In genomic region chr1:55155522-55155921, GRCh38 we compare ENCODE assay signal across 8 cellular contexts. TPM values are rescaled to one million over a fixed set of nuclear protein-coding genes. Genes with fewer than 3 reads are reported as not detected.
DNase-seq lines count a peak whose midpoint lies in the region; ATAC-seq, FAIRE-seq and TF ChIP-seq lines count a peak whose summit lies in the region.

No MANE protein-coding gene starts in this region.

- H3K9me3 ChIP-seq in astrocyte (ENCODE audit: insufficient read depth, low read depth, low read length) (no peaks in the 10 kb centered on the region), right lobe of liver (no peaks in the 10 kb centered on the region)

- H3K4me3 ChIP-seq in KMS-11 (IDR thresholded peaks at IDR 0.05; ENCODE audit: insufficient read depth, low read depth, low read length) (peak overlapping the region; percentile 35), astrocyte (ENCODE audit: insufficient read depth, low read depth, low read length) (no peak overlapping the region), right lobe of liver (no peak overlapping the region)

- no peak overlapping the region for H3K9ac ChIP-seq in KMS-11
- H3K9ac ChIP-seq in astrocyte (ENCODE audit: low read length): no peak overlapping the region

- H3K27me3 ChIP-seq in KMS-11 (ENCODE audit: insufficient read depth, low read depth) (no peaks in the 10 kb centered on the region), astrocyte (ENCODE audit: insufficient read depth, low read length) (no peaks in the 10 kb centered on the region), right lobe of liver (no peaks in the 10 kb centered on the region)

- ATAC-seq in right lobe of liver (peak in 3 of 4 donors; percentile 30 to 42 (median 33)), GM19455 (IDR thresholded peaks at IDR 0.05; ENCODE audit: unreplicated experiment) (no peak)

- DNase-seq in COR-L47 (lab: John Stamatoyannopoulos, UW) (peak; percentile 1), astrocyte (ENCODE audit: low read depth) (peak; percentile 12), right lobe of liver (peak in 1 of 3 donors; percentile 29), cortex of kidney (lab: John Stamatoyannopoulos, UW) (no peak), NCI-H1048 (lab: John Stamatoyannopoulos, UW) (no peak)
- no peak for DNase-seq in effector CD8-positive, alpha-beta T cell (lab: John Stamatoyannopoulos, UW)

- H3K4me1 Mint-ChIP-seq in astrocyte (ENCODE audit: low read depth, unreplicated experiment): peaks cover 13% of the 10 kb centered on the region

- H3K4me3 Mint-ChIP-seq in astrocyte (ENCODE audit: unreplicated experiment): no peak overlapping the region

- no peaks in the 10 kb centered on the region for H3K9me3 Mint-ChIP-seq in astrocyte (ENCODE audit: unreplicated experiment)

- H3K4me2 ChIP-seq in KMS-11: peak overlapping the region; percentile 83
- no peak overlapping the region for H3K4me2 ChIP-seq in astrocyte (ENCODE audit: low read length)

- H3K27ac ChIP-seq in KMS-11: peak overlapping the region; percentile 62; the same call in 1 of the 2 replicates
- H3K27ac ChIP-seq in astrocyte (ENCODE audit: low read depth, low read length): no peak overlapping the region
- H3K27ac ChIP-seq in right lobe of liver: no peak overlapping the region

- intact Hi-C loops in right lobe of liver (cut with DNase I): no loop called here

- H3K4me1 ChIP-seq in KMS-11 (ENCODE audit: low read depth, poor library complexity, severe bottlenecking) (peaks cover 63% of the 10 kb centered on the region), astrocyte (ENCODE audit: insufficient read depth, low read length) (no peaks in the 10 kb centered on the region), right lobe of liver (no peaks in the 10 kb centered on the region)

- no peaks in the 10 kb centered on the region for H4K20me1 ChIP-seq in KMS-11 (ENCODE audit: insufficient read depth)
- H4K20me1 ChIP-seq in astrocyte (ENCODE audit: insufficient read depth, low read length): no peaks in the 10 kb centered on the region

- no peak for FAIRE-seq in astrocyte (lab: Jason Lieb, UNC)

- H3K36me3 Mint-ChIP-seq in astrocyte (ENCODE audit: low read depth, unreplicated experiment): no peaks in the 10 kb centered on the region

- H3K27ac Mint-ChIP-seq in astrocyte (ENCODE audit: unreplicated experiment): no peak overlapping the region

- H2AFZ ChIP-seq in KMS-11 (ENCODE audit: low read depth) (no peak overlapping the region), astrocyte (ENCODE audit: low read depth, low read length) (no peak overlapping the region)

- WGBS in right lobe of liver (ENCODE audit: insufficient coverage, low coverage, low lambda C conversion rate, missing lambda C conversion rate): 83% methylated on average over 6 of the region's 6 CpGs

- H3K27me3 Mint-ChIP-seq in astrocyte (ENCODE audit: low read depth, unreplicated experiment): no peaks in the 10 kb centered on the region

- TF ChIP-seq CTCF in KMS-11 (conservative IDR thresholded peaks at IDR 0.05; ENCODE audit: low read depth, low read length): no peak
- TF ChIP-seq CTCF in astrocyte (IDR thresholded peaks at IDR 0.05; ENCODE audit: insufficient read depth, low read depth, low read length): no peak
- TF ChIP-seq CTCF in right lobe of liver (IDR thresholded peaks at IDR 0.05): no peak

- H3K36me3 ChIP-seq in KMS-11 (ENCODE audit: insufficient read depth) (no peaks in the 10 kb centered on the region), astrocyte (ENCODE audit: insufficient read depth, low read length) (peaks cover 22% of the 10 kb centered on the region), right lobe of liver (peaks cover 0 to 33% (median 5%) of the 10 kb centered on the region in 4 donors)

- no peaks in the 10 kb centered on the region for H3K79me2 ChIP-seq in KMS-11 (ENCODE audit: insufficient read depth, low read depth)
- no peaks in the 10 kb centered on the region for H3K79me2 ChIP-seq in astrocyte (ENCODE audit: insufficient read depth, low read length)

- no peak for TF ChIP-seq POLR2A in right lobe of liver (IDR thresholded peaks at IDR 0.05)

RNA-seq across cellular contexts. Expression of gene USP24, which starts 59.6 kb away (rescaled TPM):
- total RNA-seq in astrocyte (22.9 and 30.8 TPM in 2 replicates), right lobe of liver (10 to 100 TPM; 19.9 to 28.0 (median 21.9) TPM)

Comparison
In these comparisons a context has a peak if more than half of its experiments do, and no peak if none do; other contexts are left out.
1. DNase-seq: peak in COR-L47 (single experiment) and astrocyte (single experiment); none in cortex of kidney (single experiment), effector CD8-positive, alpha-beta T cell (single experiment) and NCI-H1048 (single experiment).